In the genomic region with DNA sequence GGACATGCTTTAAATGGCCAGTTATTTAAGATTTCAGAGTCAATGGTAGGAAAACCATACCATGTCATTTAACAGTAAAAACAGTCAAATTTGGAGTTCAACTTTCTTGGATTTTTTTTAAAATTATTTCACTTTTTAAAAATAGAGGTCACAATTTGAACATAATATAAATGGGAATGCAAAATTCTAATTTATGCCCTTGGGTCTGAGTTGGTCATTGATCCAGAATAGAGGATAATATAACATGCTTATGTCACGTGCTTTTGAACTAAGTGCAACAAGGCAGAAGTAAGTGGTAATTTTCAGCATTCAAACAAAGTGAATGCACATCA, we compare ENCODE assay signal across 10 cellular contexts.
DNase-seq lines count a peak whose midpoint lies in the region; ATAC-seq, FAIRE-seq and TF ChIP-seq lines count a peak whose summit lies in the region.
"Had no signal": no experiment of that assay in that cellular context is flagged by ENCODE, and none has a peak within 500 bp of the region (broad histone marks: within the 10 kb centered on the region; RNA-seq: fewer than 3 reads in every experiment).

No MANE protein-coding gene starts in this region.

- no peak for ATAC-seq in HepG2
- ATAC-seq in right lobe of liver, result no peak
- ATAC-seq in foreskin keratinocyte, result no peak
- no peak for ATAC-seq in GM23338
- no peak for ATAC-seq in GM21737 (IDR thresholded peaks at IDR 0.05; ENCODE audit: unreplicated experiment)

- H3K9ac ChIP-seq in HepG2 (ENCODE audit: insufficient read depth, low read depth, low read length), result no peak overlapping the region

- no peaks in the 10 kb centered on the region for H3K36me3 ChIP-seq in HepG2 (replicated peaks in 1 of 2; ENCODE audit: control insufficient read depth in 1 of 2, insufficient read depth in 2 of 2, low read length in 2 of 2)
- no peaks in the 10 kb centered on the region for H3K36me3 ChIP-seq in right lobe of liver
- no peaks in the 10 kb centered on the region for H3K36me3 ChIP-seq in GM23338 (ENCODE audit: insufficient read depth)
- H3K36me3 ChIP-seq: BE2C had no signal

- H3K4me1 ChIP-seq in HepG2 (ENCODE audit: insufficient read depth, low read length) (no peaks in the 10 kb centered on the region), right lobe of liver (no peaks in the 10 kb centered on the region), foreskin keratinocyte (no peaks in the 10 kb centered on the region), GM23338 (ENCODE audit: insufficient read depth) (no peaks in the 10 kb centered on the region)
- H3K4me1 ChIP-seq: BE2C had no signal

- H3K79me2 ChIP-seq in HepG2 (ENCODE audit: insufficient read depth, low read length), result no peaks in the 10 kb centered on the region
- no peaks in the 10 kb centered on the region for H3K79me2 ChIP-seq in GM23338 (replicated peaks; ENCODE audit: insufficient read depth)

- H3K27me3 ChIP-seq in HepG2 (ENCODE audit: control insufficient read depth in 1 of 2, insufficient read depth in 2 of 2, low read length in 2 of 2), result no peaks in the 10 kb centered on the region
- no peaks in the 10 kb centered on the region for H3K27me3 ChIP-seq in right lobe of liver
- peaks cover 24% of the 10 kb centered on the region for H3K27me3 ChIP-seq in foreskin keratinocyte
- H3K27me3 ChIP-seq in GM23338 (ENCODE audit: insufficient read depth), result no peaks in the 10 kb centered on the region
- H3K27me3 ChIP-seq: BE2C had no signal

- CTCF ChIA-PET in HepG2 (lab: Yijun Ruan, JAX; ENCODE audit: low intra/inter-chr PET ratio, low total read pairs) (interaction anchor here (2.0 kb wide), 1 partner anchor 350 kb away, joined by 18 read pairs; no protein-coding TSS in a partner anchor), RWPE1 (lab: Yijun Ruan, JAX) (interaction anchor here (0.5 to 1.5 kb wide), 15 partner anchors 9 to 1437 kb away, joined by 3 to 17 read pairs (median 4); no protein-coding TSS in a partner anchor)

- in situ Hi-C loops in HepG2 (cut with HindIII; ENCODE audit: extremely low pct_ligation_motif_present, low pct_unique_long_range_greater_than_20kb), result loop anchor here (25.0 kb wide), 1 partner anchor 354 kb away; no protein-coding TSS in a partner anchor

- POLR2A ChIA-PET in HepG2 (lab: Yijun Ruan, JAX), result no interaction called here
- POLR2A ChIA-PET in RWPE1 (lab: Yijun Ruan, JAX; ENCODE audit: low non-redundant PET), result no interaction called here

- peaks cover 2% of the 10 kb centered on the region for H3K27me3 Mint-ChIP-seq in GM23338 (ENCODE audit: insufficient read depth, low read depth, poor library complexity)
- no peaks in the 10 kb centered on the region for H3K27me3 Mint-ChIP-seq in HFFc6 (ENCODE audit: insufficient read depth)

- H3K9me2 ChIP-seq in GM23338 (ENCODE audit: insufficient read depth), result 0 out of 2 replicates have a peak, but pooled peaks cover 6% of the 10 kb centered on the region

- H3K36me3 Mint-ChIP-seq in GM23338 (ENCODE audit: low read depth) (peaks cover 4% of the 10 kb centered on the region; the same call in 1 of the 3 replicates), HFFc6 (ENCODE audit: low read depth) (no peaks in the 10 kb centered on the region)
- H3K36me3 Mint-ChIP-seq: CD4-positive, alpha-beta memory T cell had no signal

- intact Hi-C loops in HepG2 (cut with micrococcal nuclease; ENCODE audit: unreplicated experiment), result loop anchor here (1.0 kb wide), 2 partner anchors 396 to 487 kb away; no protein-coding TSS in a partner anchor
- intact Hi-C loops in right lobe of liver (cut with DNase I), result loop anchor here in 1 of 2 donors (5.0 kb wide), 1 partner anchor 349 kb away; no protein-coding TSS in a partner anchor

- H2AFZ ChIP-seq in HepG2 (ENCODE audit: low read length) (no peak overlapping the region), GM23338 (no peak overlapping the region)

- H3K27ac ChIP-seq in HepG2 (ENCODE audit: extremely low read length, insufficient read depth, low read length), result no peak overlapping the region
- H3K27ac ChIP-seq in right lobe of liver, result no peak overlapping the region
- H3K27ac ChIP-seq in RWPE1, result no peak overlapping the region
- no peak overlapping the region for H3K27ac ChIP-seq in coronary artery
- no peak overlapping the region for H3K27ac ChIP-seq in foreskin keratinocyte
- no peak overlapping the region for H3K27ac ChIP-seq in GM23338 (ENCODE audit: low read depth)

- WGBS in HepG2 (ENCODE audit: low lambda C conversion rate), result 0% methylated on average over 1 of the region's 1 CpG
- 4% methylated on average over 1 of the region's 1 CpG for WGBS in right lobe of liver (ENCODE audit: insufficient coverage, low coverage, low lambda C conversion rate, missing lambda C conversion rate)

- H3K4me3 ChIP-seq in HepG2 (replicated peaks in 1 of 3; ENCODE audit: insufficient read depth in 1 of 3, low read depth in 2 of 3, low read length in 3 of 3), result no peak overlapping the region
- no peak overlapping the region for H3K4me3 ChIP-seq in right lobe of liver
- no peak overlapping the region for H3K4me3 ChIP-seq in coronary artery
- no peak overlapping the region for H3K4me3 ChIP-seq in GM23338

- H4K20me1 ChIP-seq in HepG2 (ENCODE audit: insufficient read depth, low read length) (no peaks in the 10 kb centered on the region), GM23338 (replicated peaks; ENCODE audit: insufficient read depth) (no peaks in the 10 kb centered on the region)

- TF ChIP-seq CTCF in HepG2 (CRISPR knock-in tag; IDR thresholded peaks at IDR 0.05), result no peak
- TF ChIP-seq CTCF in right lobe of liver (IDR thresholded peaks at IDR 0.05), result no peak
- TF ChIP-seq CTCF in RWPE1 (conservative IDR thresholded peaks at IDR 0.05; ENCODE audit: low read depth), result peak; percentile 32
- TF ChIP-seq CTCF in coronary artery (IDR thresholded peaks at IDR 0.05), result peak; percentile 41
- TF ChIP-seq CTCF in foreskin keratinocyte (conservative IDR thresholded peaks at IDR 0.05), result no peak
- no peak for TF ChIP-seq CTCF in GM23338 (conservative IDR thresholded peaks at IDR 0.05; ENCODE audit: low read depth in 2 of 2)
- TF ChIP-seq CTCF in HFFc6 (IDR thresholded peaks at IDR 0.05), result no peak; the same call in none of the 2 replicates

- H3K27ac Mint-ChIP-seq in GM23338 (no peak overlapping the region), HFFc6 (no peak overlapping the region)
- H3K27ac Mint-ChIP-seq: CD4-positive, alpha-beta memory T cell had no signal

- H3K9me3 ChIP-seq in HepG2 (ENCODE audit: low read length) (no peaks in the 10 kb centered on the region), right lobe of liver (no peaks in the 10 kb centered on the region)
- H3K9me3 ChIP-seq: BE2C had no signal

- TF ChIP-seq RAD21 in HepG2 (CRISPR knock-in tag; IDR thresholded peaks at IDR 0.05), result no peak

- peaks cover 19% of the 10 kb centered on the region; the same call in 2 of the 3 replicates for H3K9me3 Mint-ChIP-seq in GM23338
- H3K9me3 Mint-ChIP-seq in HFFc6, result peaks cover 16% of the 10 kb centered on the region

- H3K4me2 ChIP-seq in HepG2 (ENCODE audit: low read depth, low read length) (no peak overlapping the region), GM23338 (no peak overlapping the region)

- BruUV-seq in HepG2 (replicated peaks; lab: Mats Ljungman, UMichigan), result no TSS peak

- no peak for FAIRE-seq in HepG2 (lab: Jason Lieb, UNC)

- H3K4me3 Mint-ChIP-seq in GM23338 (no peak overlapping the region), HFFc6 (no peak overlapping the region)
- H3K4me3 Mint-ChIP-seq: CD4-positive, alpha-beta memory T cell had no signal

- H3F3A ChIP-seq in GM23338 (replicated peaks; ENCODE audit: low read depth), result no peaks in the 10 kb centered on the region

- 0 out of 3 replicates have a peak, but pooled peaks cover 4% of the 10 kb centered on the region for H3K4me1 Mint-ChIP-seq in GM23338
- H3K4me1 Mint-ChIP-seq in HFFc6 (ENCODE audit: low read depth), result no peaks in the 10 kb centered on the region
- H3K4me1 Mint-ChIP-seq: CD4-positive, alpha-beta memory T cell had no signal

- TF ChIP-seq POLR2A in HepG2 (IDR thresholded peaks at IDR 0.05; ENCODE audit: insufficient read depth in 1 of 2, low read depth in 2 of 2, low read length in 2 of 2) (no peak), right lobe of liver (IDR thresholded peaks at IDR 0.05) (no peak)

- TF ChIP-seq EP300 in HepG2 (IDR thresholded peaks at IDR 0.05; ENCODE audit: low read depth in 2 of 2, low read length in 2 of 2), result no peak
- TF ChIP-seq EP300 in HepG2 (CRISPR knock-in tag; IDR thresholded peaks at IDR 0.05; ENCODE audit: borderline replicate concordance), result no peak

- DNase-seq in HepG2 (ENCODE audit: low spot score) (no peak), right lobe of liver (no peak), RWPE1 (ENCODE audit: low spot score) (no peak), coronary artery (ENCODE audit: low spot score) (no peak), foreskin keratinocyte (no peak), GM23338 (ENCODE audit: low spot score) (no peak), HFFc6 (no peak)

TF ChIP-seq in HepG2, 621 proteins besides CTCF, POLR2A, EP300 and RAD21 (continues in another document):
- TF ChIP-seq SP140L (CRISPR knock-in tag; IDR thresholded peaks at IDR 0.05; ENCODE audit: borderline replicate concordance), result no peak
- TF ChIP-seq, protein P1, sequence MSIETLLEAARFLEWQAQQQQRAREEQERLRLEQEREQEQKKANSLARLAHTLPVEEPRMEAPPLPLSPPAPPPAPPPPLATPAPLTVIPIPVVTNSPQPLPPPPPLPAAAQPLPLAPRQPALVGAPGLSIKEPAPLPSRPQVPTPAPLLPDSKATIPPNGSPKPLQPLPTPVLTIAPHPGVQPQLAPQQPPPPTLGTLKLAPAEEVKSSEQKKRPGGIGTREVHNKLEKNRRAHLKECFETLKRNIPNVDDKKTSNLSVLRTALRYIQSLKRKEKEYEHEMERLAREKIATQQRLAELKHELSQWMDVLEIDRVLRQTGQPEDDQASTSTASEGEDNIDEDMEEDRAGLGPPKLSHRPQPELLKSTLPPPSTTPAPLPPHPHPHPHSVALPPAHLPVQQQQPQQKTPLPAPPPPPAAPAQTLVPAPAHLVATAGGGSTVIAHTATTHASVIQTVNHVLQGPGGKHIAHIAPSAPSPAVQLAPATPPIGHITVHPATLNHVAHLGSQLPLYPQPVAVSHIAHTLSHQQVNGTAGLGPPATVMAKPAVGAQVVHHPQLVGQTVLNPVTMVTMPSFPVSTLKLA (IDR thresholded peaks at IDR 0.05), result 0 out of 2 replicates have a peak, but pooled peaks have one; percentile 27

TF ChIP-seq in GM23338, 12 proteins besides CTCF, POLR2A, EP300 and RAD21:
- TF ChIP-seq JUNB (IDR thresholded peaks at IDR 0.05; ENCODE audit: unreplicated experiment), result no peak

Comparison
In these comparisons a context has a peak if more than half of its experiments do, and no peak if none do; other contexts are left out.
1. CTCF ChIP-seq: peak in RWPE1 (single experiment) and coronary artery (single experiment); none in HepG2 (single experiment), right lobe of liver (0 of 4), foreskin keratinocyte (single experiment), GM23338 (0 of 2) and HFFc6 (single experiment).